Comparison of ENCODE assay signal across 27 cellular contexts in the genomic region with DNA sequence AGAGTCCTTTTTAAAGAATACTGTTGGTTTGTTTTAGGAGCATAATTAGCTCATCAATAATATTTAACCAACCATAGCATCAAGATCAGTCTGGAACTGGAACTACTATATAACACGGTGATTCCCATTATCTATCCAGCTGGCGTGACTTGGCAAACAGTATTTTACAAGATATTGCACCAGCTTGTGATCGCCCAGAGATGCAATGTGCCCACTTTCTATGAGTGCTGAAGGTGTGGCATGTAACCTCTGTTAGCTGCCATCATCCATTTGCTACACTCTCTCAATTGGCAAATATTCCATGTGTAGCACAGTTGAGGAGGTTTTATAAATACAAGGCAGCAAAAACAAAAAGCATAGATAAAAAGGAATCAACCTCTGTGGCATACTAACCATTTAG.
DNase-seq lines count a peak whose midpoint lies in the region; ATAC-seq and TF ChIP-seq lines count a peak whose summit lies in the region.
"Had no signal": no experiment of that assay in that cellular context is flagged by ENCODE, and none has a peak within 500 bp of the region (broad histone marks: within the 10 kb centered on the region; RNA-seq: fewer than 3 reads in every experiment).

No MANE protein-coding gene starts in this region.

- peaks cover 6% of the 10 kb centered on the region for H3K4me1 ChIP-seq in endocrine pancreas (ENCODE audit: control insufficient read depth, insufficient read depth, low read length)
- peaks cover 0 to 10% of the 10 kb centered on the region in 2 donors for H3K4me1 ChIP-seq in ascending aorta
- H3K4me1 ChIP-seq: upper lobe of right lung had no signal

- TF ChIP-seq CTCF in ascending aorta (IDR thresholded peaks at IDR 0.05) = no peak

- peak overlapping the region; percentile 36 for H3K4me3 ChIP-seq in endocrine pancreas (ENCODE audit: control insufficient read depth, insufficient read depth, low read length)
- H3K4me3 ChIP-seq in ascending aorta = no peak overlapping the region
- H3K4me3 ChIP-seq: adrenal gland, gastrocnemius medialis, GM12878, SJCRH30, skin epidermis, upper lobe of right lung had no signal

- H3K27me3 ChIP-seq in endocrine pancreas (ENCODE audit: control insufficient read depth, insufficient read depth, low read length) (no peaks in the 10 kb centered on the region), ascending aorta (no peaks in the 10 kb centered on the region)
- H3K27me3 ChIP-seq: adrenal gland, gastrocnemius medialis, SJCRH30, upper lobe of right lung had no signal

- DNase-seq in NCI-H1417 (lab: John Stamatoyannopoulos, UW) = peak in 2 of 3 experiments; percentile 25 to 39
- DNase-seq in NCI-H1417 treated with DMSO at 0.1 percent for 48 hours (lab: John Stamatoyannopoulos, UW) = no peak
- peak; percentile 58 for DNase-seq in NCI-H1105 treated with DMSO at 0.1 percent for 48 hours (lab: John Stamatoyannopoulos, UW)
- peak; percentile 77 for DNase-seq in NCI-H510A treated with DMSO at 0.1 percent for 48 hours (lab: John Stamatoyannopoulos, UW)
- DNase-seq in ascending aorta (ENCODE audit: low spot score in 2 of 2) = no peak
- DNase-seq in NCI-H2107 treated with DMSO at 0.1 percent for 48 hours (lab: John Stamatoyannopoulos, UW; ENCODE audit: unreplicated experiment) = no peak
- DNase-seq: activated CD4-positive, alpha-beta T cell treated with anti-CD3 and anti-CD28 coated beads for 36 hours; activated CD8-positive, alpha-beta memory T cell treated with anti-CD3 and anti-CD28 coated beads, Interleukin-2, amount 50 U/mL, for 48 hours; activated CD8-positive, alpha-beta T cell treated with anti-CD3 and anti-CD28 coated beads for 36 hours; activated naive CD4-positive, alpha-beta T cell treated with anti-CD3 and anti-CD28 coated beads for 36 hours; adrenal gland; gastrocnemius medialis; H7; kidney; NCI-H2029; NCI-H526; retina; SJCRH30; stimulated activated naive B cell treated with anti-CD40 and anti-IgM and Interleukin-4, amounts not matched to agents 10 μg/mL and 1 μg/mL and 100 μg/mL, for 72 hours; SW 1271; upper lobe of right lung had no signal

- intact Hi-C loops in ascending aorta (cut with DNase I) = no loop called here

- H3K27ac ChIP-seq in ascending aorta = no peak overlapping the region
- H3K27ac ChIP-seq: adrenal gland, gastrocnemius medialis, parathyroid adenoma, SJCRH30, skin epidermis, upper lobe of right lung had no signal

- no peak for ATAC-seq in HG02759 (IDR thresholded peaks at IDR 0.05; ENCODE audit: unreplicated experiment)
- ATAC-seq: activated CD4-positive, alpha-beta T cell treated with anti-CD3 and anti-CD28 coated beads for 36 hours; activated CD8-positive, alpha-beta T cell treated with anti-CD3 and anti-CD28 coated beads for 36 hours; gastrocnemius medialis; GM12878; HepG2; stimulated activated naive B cell treated with anti-CD40 and anti-IgM and Interleukin-4, amounts not matched to agents 10 μg/mL and 1 μg/mL and 100 μg/mL, for 72 hours; upper lobe of right lung had no signal

- no peak overlapping the region for H3K9ac ChIP-seq in endocrine pancreas (ENCODE audit: control insufficient read depth, insufficient read depth, low read length)
- H3K9ac ChIP-seq: parathyroid adenoma had no signal

- H3K9me3 ChIP-seq in endocrine pancreas (ENCODE audit: control insufficient read depth, low read length) (no peaks in the 10 kb centered on the region), ascending aorta (no peaks in the 10 kb centered on the region)
- H3K9me3 ChIP-seq: adrenal gland, gastrocnemius medialis, SJCRH30, upper lobe of right lung had no signal

- H3K36me3 ChIP-seq in endocrine pancreas (ENCODE audit: control insufficient read depth, insufficient read depth, low read length) (no peaks in the 10 kb centered on the region), ascending aorta (no peaks in the 10 kb centered on the region)
- H3K36me3 ChIP-seq: adrenal gland, gastrocnemius medialis, SJCRH30, upper lobe of right lung had no signal

Comparison
In these comparisons a context has a peak if more than half of its experiments do, and no peak if none do; other contexts are left out.
1. DNase-seq: peak in NCI-H1417 (2 of 3), NCI-H1105 treated with DMSO at 0.1 percent for 48 hours (single experiment) and NCI-H510A treated with DMSO at 0.1 percent for 48 hours (single experiment); none in NCI-H1417 treated with DMSO at 0.1 percent for 48 hours (single experiment), ascending aorta (0 of 2) and NCI-H2107 treated with DMSO at 0.1 percent for 48 hours (single experiment).